1 cellular context compared by ENCODE assay signal in the genomic region with DNA sequence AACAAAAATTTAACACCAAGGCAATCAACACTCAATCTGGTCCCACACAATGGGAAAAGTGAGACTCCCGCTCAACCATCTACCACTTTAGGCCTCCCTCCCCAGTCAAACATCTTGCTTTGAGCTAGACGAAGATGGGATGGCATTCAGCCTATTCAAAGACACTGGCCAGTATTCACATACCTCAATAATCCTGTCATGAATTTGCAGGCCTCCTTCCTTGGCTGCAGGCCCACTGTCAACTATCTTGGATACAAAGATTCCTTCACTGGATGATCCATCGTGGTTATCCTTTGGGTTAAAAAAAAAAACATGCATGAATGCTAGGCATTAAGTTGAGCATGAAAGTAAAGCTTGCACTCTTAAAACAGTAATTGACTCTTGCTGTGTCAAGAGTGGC.
TF ChIP-seq lines count a peak whose summit lies in the region.

No MANE protein-coding gene starts in this region.

TF ChIP-seq in IMR-90, 13 proteins besides CTCF, POLR2A, EP300 and RAD21:
- TF ChIP-seq CEBPB (IDR thresholded peaks at IDR 0.05; ENCODE audit: low read depth, low read length), result no peak
- no peak for TF ChIP-seq BHLHE40 (IDR thresholded peaks at IDR 0.05; ENCODE audit: low read depth, low read length)
- no peak for TF ChIP-seq NFE2L2 (IDR thresholded peaks at IDR 0.05; ENCODE audit: low read depth, low read length)
- no peak for TF ChIP-seq CHD1 (IDR thresholded peaks at IDR 0.05; ENCODE audit: low read depth, low read length)
- no peak for TF ChIP-seq SMC3 (IDR thresholded peaks at IDR 0.05; ENCODE audit: low read depth, low read length)
- TF ChIP-seq MAFK (IDR thresholded peaks at IDR 0.05; ENCODE audit: low read depth, low read length), result no peak
